Comparison of ENCODE assay signal across 1 cellular context in genomic region chr1:230542054-230542453, GRCh38.
TF ChIP-seq lines count a peak whose summit lies in the region.

No MANE protein-coding gene starts in this region.

TF ChIP-seq in K562, 482 proteins besides CTCF, POLR2A, EP300 and RAD21 (continued from another document and continues in another):
- TF ChIP-seq ZNF592 (IDR thresholded peaks at IDR 0.05), result no peak
- no peak for TF ChIP-seq PRDM10 (IDR thresholded peaks at IDR 0.05; ENCODE audit: partially characterized antibody)
- TF ChIP-seq HDAC8 (tag; IDR thresholded peaks at IDR 0.05), result no peak
- no peak for TF ChIP-seq ELK3 (CRISPR knock-in tag; IDR thresholded peaks at IDR 0.05)
- no peak for TF ChIP-seq ZNF282 (CRISPR knock-in tag; IDR thresholded peaks at IDR 0.05)
- no peak for TF ChIP-seq ASH1L (IDR thresholded peaks at IDR 0.05; ENCODE audit: borderline replicate concordance, low read depth, partially characterized antibody)
- peak; percentile 88; the same call in 1 of the 2 replicates for TF ChIP-seq HMG20A (CRISPR knock-in tag; conservative IDR thresholded peaks at IDR 0.05)
- TF ChIP-seq ZNF444 (CRISPR knock-in tag; IDR thresholded peaks at IDR 0.05), result no peak
- no peak for TF ChIP-seq ZNF699 (CRISPR knock-in tag; IDR thresholded peaks at IDR 0.05; ENCODE audit: insufficient replicate concordance)
- TF ChIP-seq KDM4B (IDR thresholded peaks at IDR 0.05; ENCODE audit: borderline replicate concordance in 2 of 2, low read depth in 1 of 2), result no peak
- no peak for TF ChIP-seq NEUROD1 (IDR thresholded peaks at IDR 0.05; ENCODE audit: borderline replicate concordance, low read depth, low read length, partially characterized antibody)
- no peak for TF ChIP-seq RB1 (IDR thresholded peaks at IDR 0.05; ENCODE audit: low read depth)
- no peak for TF ChIP-seq PKNOX1 (IDR thresholded peaks at IDR 0.05)
- no peak for TF ChIP-seq FOXP4 (CRISPR knock-in tag; IDR thresholded peaks at IDR 0.05; ENCODE audit: borderline replicate concordance)
- no peak for TF ChIP-seq E2F3 (CRISPR knock-in tag; IDR thresholded peaks at IDR 0.05)
- TF ChIP-seq TEAD4 (IDR thresholded peaks at IDR 0.05; ENCODE audit: low read length), result peak; percentile 78
- no peak for TF ChIP-seq TEAD4 (CRISPR knock-in tag; IDR thresholded peaks at IDR 0.05; ENCODE audit: borderline replicate concordance)
- no peak for TF ChIP-seq KAT2B (IDR thresholded peaks at IDR 0.05; ENCODE audit: low read depth, low read length)
- no peak for TF ChIP-seq POU5F1 (IDR thresholded peaks at IDR 0.05; ENCODE audit: borderline replicate concordance, low read depth, low read length, partially characterized antibody)
- TF ChIP-seq ZNF184 (CRISPR knock-in tag; IDR thresholded peaks at IDR 0.05), result no peak
- no peak for TF ChIP-seq ZNF586 (CRISPR knock-in tag; conservative IDR thresholded peaks at IDR 0.05)
- TF ChIP-seq ZNF584 (CRISPR knock-in tag; IDR thresholded peaks at IDR 0.05; ENCODE audit: low read depth), result peak; percentile 65; the same call in 1 of the 2 replicates
- TF ChIP-seq BCOR (IDR thresholded peaks at IDR 0.05), result no peak
- TF ChIP-seq CEBPB (tag; IDR thresholded peaks at IDR 0.05), result no peak
- TF ChIP-seq ZNF121 (CRISPR knock-in tag; conservative IDR thresholded peaks at IDR 0.05), result no peak
- no peak for TF ChIP-seq DMBX1 (CRISPR knock-in tag; IDR thresholded peaks at IDR 0.05; ENCODE audit: borderline replicate concordance)
- TF ChIP-seq ZBTB7A (IDR thresholded peaks at IDR 0.05; ENCODE audit: borderline replicate concordance, control insufficient read depth, low read depth, low read length), result no peak
- no peak for TF ChIP-seq DNMT1 (IDR thresholded peaks at IDR 0.05)
- TF ChIP-seq POLR3A (IDR thresholded peaks at IDR 0.05; ENCODE audit: borderline replicate concordance, extremely low read depth, insufficient read depth, insufficient read length), result no peak
- peak; percentile 90 for TF ChIP-seq MEIS2 (IDR thresholded peaks at IDR 0.05; ENCODE audit: partially characterized antibody)
- TF ChIP-seq ZC3H11A (IDR thresholded peaks at IDR 0.05; ENCODE audit: low read depth, low read length), result no peak
- no peak for TF ChIP-seq SMAD2 (IDR thresholded peaks at IDR 0.05; ENCODE audit: low read depth, low read length)
- peak; percentile 15; the same call in 1 of the 2 replicates for TF ChIP-seq ARID1B (IDR thresholded peaks at IDR 0.05)
- TF ChIP-seq ETV1 (tag; conservative IDR thresholded peaks at IDR 0.05; ENCODE audit: low read depth), result no peak
- no peak for TF ChIP-seq TCF7L2 (IDR thresholded peaks at IDR 0.05; ENCODE audit: low read depth, low read length)
- TF ChIP-seq YBX1 (IDR thresholded peaks at IDR 0.05), result no peak
- TF ChIP-seq HOMEZ (CRISPR knock-in tag; IDR thresholded peaks at IDR 0.05), result no peak
- TF ChIP-seq HES1 (IDR thresholded peaks at IDR 0.05; ENCODE audit: low read depth), result 0 out of 2 replicates have a peak, but pooled peaks have one; percentile 63
- no peak for TF ChIP-seq DIDO1 (tag; IDR thresholded peaks at IDR 0.05; ENCODE audit: low read depth)
- no peak for TF ChIP-seq ZFP30 (CRISPR knock-in tag; IDR thresholded peaks at IDR 0.05; ENCODE audit: borderline replicate concordance)
- TF ChIP-seq SREBF2 (CRISPR knock-in tag; IDR thresholded peaks at IDR 0.05), result no peak
- TF ChIP-seq CREB3L1 (IDR thresholded peaks at IDR 0.05; ENCODE audit: borderline replicate concordance, low read depth), result no peak
- TF ChIP-seq ERF (CRISPR knock-in tag; IDR thresholded peaks at IDR 0.05), result no peak
- no peak for TF ChIP-seq KDM2B (CRISPR knock-in tag; IDR thresholded peaks at IDR 0.05)
